Comparison of ENCODE assay signal across 10 cellular contexts in genomic region chr5:32711693-32712462, GRCh38. TPM values are rescaled to one million over a fixed set of nuclear protein-coding genes. Genes with fewer than 3 reads are reported as not detected.
DNase-seq lines count a peak whose midpoint lies in the region; ATAC-seq and TF ChIP-seq lines count a peak whose summit lies in the region.
"Had no signal": no experiment of that assay in that cellular context is flagged by ENCODE, and none has a peak within 500 bp of the region (broad histone marks: within the 10 kb centered on the region; RNA-seq: fewer than 3 reads in every experiment).

No MANE protein-coding gene starts in this region.

- H3K27me3 Mint-ChIP-seq in CD4-positive, alpha-beta T cell: peaks cover 73% of the 10 kb centered on the region

- peaks cover 61% of the 10 kb centered on the region for H3K27me3 ChIP-seq in CD4-positive, alpha-beta T cell (ENCODE audit: control insufficient read depth, insufficient read depth, low read length)

- no peak for ATAC-seq in CD4-positive, alpha-beta T cell (ENCODE audit: poor library complexity)
- ATAC-seq in omental fat pad (ENCODE audit: low FRiP score) (peak; percentile 13), GM19351 (IDR thresholded peaks at IDR 0.05; ENCODE audit: unreplicated experiment) (no peak)
- ATAC-seq: HCT116 had no signal

- no peaks in the 10 kb centered on the region for H3K9me3 ChIP-seq in CD4-positive, alpha-beta T cell (ENCODE audit: control insufficient read depth, low read length)

- CTCF ChIA-PET in CD4-positive, alpha-beta T cell (lab: Charles Lee): no interaction called here

- intact Hi-C loops in CD4-positive, alpha-beta T cell (cut with DNase I, micrococcal nuclease): loop anchor here in 1 of 2 experiments (10.0 kb wide), 1 partner anchor 143 kb away; no protein-coding TSS in a partner anchor

- no peaks in the 10 kb centered on the region for H3K9me3 Mint-ChIP-seq in CD4-positive, alpha-beta T cell

- no peaks in the 10 kb centered on the region for H3K36me3 Mint-ChIP-seq in CD4-positive, alpha-beta T cell (ENCODE audit: low read depth)

- H3K27ac Mint-ChIP-seq in CD4-positive, alpha-beta T cell: no peak overlapping the region

- H3K4me1 Mint-ChIP-seq in CD4-positive, alpha-beta T cell (ENCODE audit: low read depth): peaks cover 26% of the 10 kb centered on the region

- H3K27ac ChIP-seq in CD4-positive, alpha-beta T cell (ENCODE audit: low read depth, low read length): no peak overlapping the region
- H3K27ac ChIP-seq: cardiac muscle cell had no signal

- no peak for TF ChIP-seq CTCF in CD4-positive, alpha-beta T cell (IDR thresholded peaks at IDR 0.05)
- TF ChIP-seq CTCF in omental fat pad (IDR thresholded peaks at IDR 0.05): no peak

- peak overlapping the region; percentile 70 for H3K4me3 Mint-ChIP-seq in CD4-positive, alpha-beta T cell

- DNase-seq in CD4-positive, alpha-beta T cell: no peak
- DNase-seq in RPMI7951 (ENCODE audit: low read depth): peak; percentile 11
- peak; percentile 55 for DNase-seq in fibroblast of gingiva (ENCODE audit: low read depth)
- DNase-seq in omental fat pad (ENCODE audit: low spot score): no peak
- no peak for DNase-seq in cerebellar nuclear complex (lab: John Stamatoyannopoulos, UW)
- no peak for DNase-seq in HT-29 (ENCODE audit: low spot score)
- DNase-seq in anterior cingulate cortex (lab: John Stamatoyannopoulos, UW): no peak

- POLR2A ChIA-PET in CD4-positive, alpha-beta T cell (lab: Charles Lee): no interaction called here

RNA-seq across cellular contexts. Expression of gene NPR3, which starts 0.8 kb away (rescaled TPM):
- total RNA-seq in CD4-positive, alpha-beta T cell: not detected
- total RNA-seq in RPMI7951 (2014; rRNA removed; shearing (Covaris generic)): 0.60 TPM in 1 of 2 replicates, not detected in the other
- 10 to 100 TPM in 1 of 4 donors, 1 to 10 TPM in 3; 4.6 to 11.8 (median 6.5) TPM for total RNA-seq in omental fat pad
- not detected in 2 replicates for total RNA-seq in HT-29 (2014; rRNA removed; shearing (Covaris generic))

Comparison
In these comparisons a context has a peak if more than half of its experiments do, and no peak if none do; other contexts are left out.
1. DNase-seq: peak in RPMI7951 (single experiment) and fibroblast of gingiva (single experiment); none in CD4-positive, alpha-beta T cell (0 of 10), omental fat pad (single experiment), cerebellar nuclear complex (0 of 2), HT-29 (single experiment) and anterior cingulate cortex (0 of 58).